In the genomic region with DNA sequence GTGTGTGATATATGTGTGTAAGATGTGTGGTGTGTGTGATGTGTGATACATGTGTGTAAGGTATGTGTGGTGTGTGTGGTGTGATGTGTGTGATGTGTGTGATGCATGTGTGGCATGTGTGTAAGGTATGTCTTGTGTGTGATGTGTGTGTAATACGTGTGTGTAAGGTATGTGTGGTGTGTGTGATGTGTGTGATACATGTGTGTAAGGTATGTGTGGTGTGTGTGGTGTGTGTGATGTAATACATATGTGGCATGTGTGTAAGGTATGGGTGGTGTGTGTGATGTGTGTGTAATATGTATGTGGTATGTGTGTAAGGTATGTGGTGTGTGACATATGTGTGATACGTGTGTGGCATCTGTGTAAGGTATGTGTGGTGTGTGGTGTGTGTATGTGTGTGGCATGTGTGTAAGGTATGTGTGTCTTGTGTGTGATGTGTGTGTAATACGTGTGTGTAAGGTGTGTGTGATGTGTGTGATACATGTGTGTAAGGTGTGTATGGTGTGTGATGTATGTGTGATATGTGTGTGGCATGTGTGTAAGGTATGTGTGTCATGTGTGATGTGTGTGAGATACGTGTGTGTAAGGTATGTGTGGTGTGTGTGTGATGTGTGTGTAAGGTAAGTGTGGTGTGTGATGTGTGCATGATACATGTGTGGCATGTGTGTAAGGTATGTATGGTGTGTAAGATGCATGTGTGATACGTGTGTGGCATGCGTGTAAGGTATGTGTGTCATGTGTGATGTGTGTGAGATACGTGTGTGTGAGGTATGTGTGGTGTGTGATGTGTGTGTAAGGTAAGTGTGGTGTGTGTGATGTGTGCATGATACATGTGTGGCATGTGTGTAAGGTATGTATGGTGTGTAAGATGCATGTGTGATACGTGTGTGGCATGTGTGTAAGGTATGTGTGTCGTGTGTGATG, we compare ENCODE assay signal across 7 cellular contexts.
A peak's percentile ranks its signal among the peaks of the same experiment; 100 is the strongest.
DNase-seq lines count a peak whose midpoint lies in the region; TF ChIP-seq lines count a peak whose summit lies in the region.
"Not testable (repeated sequence)": the region's sequence is repeated elsewhere in the genome, so short reads cannot be mapped to it uniquely, and the experiment has no call there.

No MANE protein-coding gene starts in this region.

- not testable (repeated sequence) for TF ChIP-seq EP300 in sigmoid colon (IDR thresholded peaks at IDR 0.05)

- peak overlapping the region; percentile 77 for H3K27ac ChIP-seq in GM23248
- peak overlapping the region; percentile 65 to 82 for H3K27ac ChIP-seq in breast epithelium
- H3K27ac ChIP-seq in left ventricle myocardium inferior (replicated peaks): peak overlapping the region; percentile 43
- H3K27ac ChIP-seq in mesenchymal stem cell (ENCODE audit: low read length, poor library complexity, severe bottlenecking): not testable (repeated sequence)
- H3K27ac ChIP-seq in sigmoid colon: peak overlapping the region in 3 of 4 donors; percentile 54 to 74 (median 66)
- peak overlapping the region; percentile 80 for H3K27ac ChIP-seq in vagina

- not testable (repeated sequence) for H3K79me1 ChIP-seq in mesenchymal stem cell (replicated peaks; ENCODE audit: low read length, poor library complexity, severe bottlenecking)

- peak overlapping the region in 1 of 2 experiments; percentile 68 for H3K18ac ChIP-seq in mesenchymal stem cell (ENCODE audit: low read depth in 1 of 2, low read length in 2 of 2)

- peak overlapping the region in 1 of 2 experiments; percentile 54 for H3K4ac ChIP-seq in mesenchymal stem cell (ENCODE audit: low read depth in 1 of 2, low read length in 2 of 2)

- H3K79me2 ChIP-seq in GM23248 (ENCODE audit: insufficient read depth): not testable (repeated sequence)

- in situ Hi-C loops in GM23248 (cut with MboI): not testable (repeated sequence)

- H3F3A ChIP-seq in GM23248 (ENCODE audit: insufficient read depth): peaks cover 54% of the 10 kb centered on the region

- not testable (repeated sequence) for H3K27me3 ChIP-seq in GM23248 (replicated peaks; ENCODE audit: insufficient read depth); breast epithelium; left ventricle myocardium inferior (ENCODE audit: low read depth); mesenchymal stem cell (ENCODE audit: control insufficient read depth in 1 of 2, insufficient read depth in 1 of 2, low read length in 2 of 2); sigmoid colon; vagina

- not testable (repeated sequence) for H3K36me3 ChIP-seq in GM23248 (ENCODE audit: low read depth); breast epithelium; left ventricle myocardium inferior; mesenchymal stem cell (ENCODE audit: control insufficient read depth in 1 of 2, insufficient read depth in 2 of 2, low read depth in 1 of 2, low read length in 2 of 2); sigmoid colon; vagina

- peak overlapping the region; percentile 41 for H4K8ac ChIP-seq in mesenchymal stem cell (ENCODE audit: low read length)

- peak overlapping the region; percentile 74; the same call in 1 of the 2 replicates for H3K9ac ChIP-seq in GM23248
- H3K9ac ChIP-seq in mesenchymal stem cell (ENCODE audit: low read length): peak overlapping the region; percentile 78

- not testable (repeated sequence) for DNase-seq in GM23248; breast epithelium (ENCODE audit: low spot score in 2 of 2); left ventricle myocardium inferior; mesenchymal stem cell; sigmoid colon
- peak; percentile 24 for DNase-seq in activated CD8-positive, alpha-beta memory T cell treated with anti-CD3 and anti-CD28 coated beads for 24 hours
- peak in 1 of 2 donors; percentile 79 for DNase-seq in vagina (ENCODE audit: extremely low spot score in 2 of 2)

- not testable (repeated sequence) for H2BK120ac ChIP-seq in mesenchymal stem cell (ENCODE audit: low read depth, low read length)

- not testable (repeated sequence) for H4K20me1 ChIP-seq in GM23248 (ENCODE audit: insufficient read depth)

- not testable (repeated sequence) for H3K4me2 ChIP-seq in GM23248 (ENCODE audit: unreplicated experiment); mesenchymal stem cell (ENCODE audit: low read length, poor library complexity, severe bottlenecking)

- not testable (repeated sequence) for H3K4me3 ChIP-seq in GM23248; breast epithelium; left ventricle myocardium inferior; mesenchymal stem cell (ENCODE audit: insufficient read depth in 1 of 2, low read depth in 1 of 2, low read length in 2 of 2); sigmoid colon; vagina

- H2AFZ ChIP-seq in GM23248; mesenchymal stem cell (ENCODE audit: low read depth, low read length): not testable (repeated sequence)

- not testable (repeated sequence) for H2BK5ac ChIP-seq in mesenchymal stem cell (ENCODE audit: low read depth, low read length, poor library complexity, severe bottlenecking)

- WGBS in GM23248 (ENCODE audit: low coverage in 1 of 2, low lambda C conversion rate in 2 of 2, missing lambda C conversion rate in 2 of 2), 2 experiments: 88 to 89% methylated on average over 8 to 9 of the region's 9 CpGs
- WGBS in mesenchymal stem cell: 97% methylated on average over 9 of the region's 9 CpGs
- 93 to 97% methylated on average over 9 of the region's 9 CpGs for WGBS in sigmoid colon, 2 donors

- H3K23ac ChIP-seq in mesenchymal stem cell (ENCODE audit: low read length in 2 of 2): not testable (repeated sequence)

- H2BK15ac ChIP-seq in mesenchymal stem cell (ENCODE audit: low read depth, poor library complexity, severe bottlenecking): not testable (repeated sequence)

- not testable (repeated sequence) for H2AK5ac ChIP-seq in mesenchymal stem cell (ENCODE audit: low read length, severe bottlenecking)

- TF ChIP-seq POLR2A in breast epithelium (IDR thresholded peaks at IDR 0.05); sigmoid colon (IDR thresholded peaks at IDR 0.05); vagina (IDR thresholded peaks at IDR 0.05): not testable (repeated sequence)

- intact Hi-C loops in breast epithelium (cut with DNase I; ENCODE audit: low total_unique reads); left ventricle myocardium inferior (cut with micrococcal nuclease); vagina (cut with DNase I): not testable (repeated sequence)
- intact Hi-C loops in sigmoid colon (cut with DNase I): loop anchor here (5.0 kb wide), 1 partner anchor 45 kb away; no protein-coding TSS in a partner anchor

- H3K4me1 ChIP-seq in GM23248 (ENCODE audit: insufficient read depth) (peaks cover 39% of the 10 kb centered on the region), left ventricle myocardium inferior (peaks cover 31% of the 10 kb centered on the region), mesenchymal stem cell (ENCODE audit: control insufficient read depth, insufficient read depth, low read depth, low read length) (peaks cover 16% of the 10 kb centered on the region), sigmoid colon (peaks cover 0 to 35% (median 30%) of the 10 kb centered on the region in 4 donors), vagina (peaks cover 27% of the 10 kb centered on the region)
- H3K4me1 ChIP-seq in breast epithelium: not testable (repeated sequence)

- not testable (repeated sequence) for H3K9me2 ChIP-seq in GM23248 (ENCODE audit: insufficient read depth)

- peak overlapping the region; percentile 74 to 84 for H2BK12ac ChIP-seq in mesenchymal stem cell (ENCODE audit: low read length in 2 of 2)

- not testable (repeated sequence) for TF ChIP-seq CTCF in breast epithelium (IDR thresholded peaks at IDR 0.05); left ventricle myocardium inferior (IDR thresholded peaks at IDR 0.05; ENCODE audit: borderline replicate concordance); sigmoid colon (IDR thresholded peaks at IDR 0.05); vagina (IDR thresholded peaks at IDR 0.05)

- H3K14ac ChIP-seq in mesenchymal stem cell (ENCODE audit: low read length in 2 of 2): peak overlapping the region in 1 of 2 experiments; percentile 68

- H4K91ac ChIP-seq in mesenchymal stem cell (ENCODE audit: low read length): peak overlapping the region; percentile 71

- H3K9me3 ChIP-seq in GM23248 (ENCODE audit: low read depth); breast epithelium; left ventricle myocardium inferior (replicated peaks); mesenchymal stem cell (ENCODE audit: control insufficient read depth, low read length); sigmoid colon; vagina: not testable (repeated sequence)
